Comparison of ENCODE assay signal across 9 cellular contexts in the genomic region with DNA sequence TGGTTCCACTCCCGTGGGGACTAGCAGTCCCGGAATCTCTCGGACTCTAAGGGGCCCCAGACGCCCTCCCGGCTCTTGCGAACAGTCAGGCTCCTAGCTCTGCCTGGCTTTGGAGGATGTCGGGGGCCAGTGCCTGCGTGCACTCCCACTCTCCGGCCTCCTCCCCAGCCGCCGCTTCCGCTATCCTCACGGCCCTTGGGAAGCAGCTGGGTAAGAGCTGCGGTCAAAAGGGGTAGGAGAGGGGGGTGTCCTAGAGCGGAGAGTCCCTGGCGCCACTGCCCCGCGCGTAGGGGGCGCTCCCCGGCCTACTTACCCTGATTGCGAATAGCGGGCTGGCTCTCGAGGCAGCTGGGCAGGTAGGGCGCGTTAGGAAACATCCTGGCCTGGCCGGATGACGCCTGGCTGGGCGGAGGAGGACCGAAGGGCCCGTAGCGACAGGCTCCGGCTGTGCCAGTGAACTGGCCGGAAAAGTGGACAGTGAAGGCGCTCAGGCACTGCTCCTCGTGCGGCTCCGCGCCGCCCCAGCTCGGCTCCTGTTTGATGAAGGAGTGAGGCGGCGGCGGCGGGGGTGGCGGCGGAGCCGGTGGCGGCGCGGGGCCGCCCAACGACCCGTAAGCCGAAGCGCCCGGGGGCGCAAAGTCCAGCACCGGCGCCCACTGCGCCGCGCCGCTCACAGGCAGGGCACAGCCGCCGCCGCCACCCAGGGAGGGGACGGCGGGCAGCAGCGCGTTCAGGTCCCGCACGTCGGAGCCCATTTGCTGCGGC. TPM values are rescaled to one million over a fixed set of nuclear protein-coding genes. Genes with fewer than 3 reads are reported as not detected.
DNase-seq lines count a peak whose midpoint lies in the region; ATAC-seq lines count a peak whose summit lies in the region.
"Had no signal": no experiment of that assay in that cellular context is flagged by ENCODE, and none has a peak within 500 bp of the region (broad histone marks: within the 10 kb centered on the region; RNA-seq: fewer than 3 reads in every experiment).

No MANE protein-coding gene starts in this region.

- H3K4me3 Mint-ChIP-seq in activated T-helper 17 cell treated with anti-CD3 and anti-CD28 coated beads, Interleukin-2, amount 50 U/mL, for 72 hours = peak overlapping the region; percentile 43

- H3K9me3 Mint-ChIP-seq in activated T-helper 17 cell treated with anti-CD3 and anti-CD28 coated beads, Interleukin-2, amount 50 U/mL, for 72 hours = no peaks in the 10 kb centered on the region

- peaks cover 14% of the 10 kb centered on the region for H3K4me1 Mint-ChIP-seq in activated T-helper 17 cell treated with anti-CD3 and anti-CD28 coated beads, Interleukin-2, amount 50 U/mL, for 72 hours

- peak overlapping the region; percentile 34 for H3K4me3 ChIP-seq in H7 (ENCODE audit: insufficient read depth, low read depth, low read length)

- peaks cover 61% of the 10 kb centered on the region for H3K27me3 Mint-ChIP-seq in activated T-helper 17 cell treated with anti-CD3 and anti-CD28 coated beads, Interleukin-2, amount 50 U/mL, for 72 hours

- H3K36me3 Mint-ChIP-seq in activated T-helper 17 cell treated with anti-CD3 and anti-CD28 coated beads, Interleukin-2, amount 50 U/mL, for 72 hours (ENCODE audit: low read depth) = peaks cover 5% of the 10 kb centered on the region

- peak; percentile 48 for DNase-seq in A172 (ENCODE audit: low spot score)
- peak; percentile 82 for DNase-seq in H7
- peak; percentile 68 for DNase-seq in kidney tubule cell (ENCODE audit: low spot score)
- no peak for DNase-seq in NCI-H2081 (lab: John Stamatoyannopoulos, UW)
- DNase-seq in dermis blood vessel endothelial cell = no peak
- no peak for DNase-seq in T1000 (lab: John Stamatoyannopoulos, UW)
- DNase-seq: EL had no signal

- H3K27ac Mint-ChIP-seq in activated T-helper 17 cell treated with anti-CD3 and anti-CD28 coated beads, Interleukin-2, amount 50 U/mL, for 72 hours = no peak overlapping the region

- no peak for ATAC-seq in activated T-helper 17 cell treated with anti-CD3 and anti-CD28 coated beads, Interleukin-2, amount 50 U/mL, for 72 hours (replicated peaks)
- no peak for ATAC-seq in GM18909 (IDR thresholded peaks at IDR 0.05; ENCODE audit: poor library complexity, unreplicated experiment)

- peaks cover 100% of the 10 kb centered on the region for H3K27me3 ChIP-seq in H7 (ENCODE audit: control insufficient read depth, insufficient read depth, low read length)

- H3K36me3 ChIP-seq in H7 (replicated peaks; ENCODE audit: control insufficient read depth, insufficient read depth, low read length) = no peaks in the 10 kb centered on the region

RNA-seq across cellular contexts. Expression of gene WT1, which starts 0.8 kb away (rescaled TPM):
- 1.9 and 6.4 TPM in 2 replicates for total RNA-seq in A172 (2014; rRNA removed; shearing (Covaris generic))
- total RNA-seq in H7 (2014; rRNA removed; shearing (Covaris generic)) = 0.10 TPM in 1 of 2 replicates, not detected in the other
- total RNA-seq in activated T-helper 17 cell treated with anti-CD3 and anti-CD28 coated beads, Interleukin-2, amount 50 U/mL, for 72 hours = not detected
- total RNA-seq in dermis blood vessel endothelial cell = not detected in 2 replicates

Comparison
In these comparisons a context has a peak if more than half of its experiments do, and no peak if none do; other contexts are left out.
1. DNase-seq: peak in A172 (single experiment), H7 (single experiment) and kidney tubule cell (single experiment); none in NCI-H2081 (0 of 2), dermis blood vessel endothelial cell (single experiment) and T1000 (single experiment).